ENCODE assay signal across 6 cellular contexts in genomic region chr11:118998388-118998717, GRCh38. TPM values are rescaled to one million over a fixed set of nuclear protein-coding genes. Genes with fewer than 3 reads are reported as not detected.
DNase-seq lines count a peak whose midpoint lies in the region; ATAC-seq lines count a peak whose summit lies in the region.

No MANE protein-coding gene starts in this region.

- DNase-seq in sciatic nerve (ENCODE audit: low spot score) (no peak), NOMO-1 (lab: John Stamatoyannopoulos, UW; ENCODE audit: unreplicated experiment in 2 of 2) (no peak), SKM-1 treated with dmso at 0.1 percent for 144 hours (lab: John Stamatoyannopoulos, UW; ENCODE audit: unreplicated experiment) (no peak)

- intact Hi-C loops in sciatic nerve (cut with DNase I), result no loop called here

- peak overlapping the region; percentile 76 to 87 (median 84) for H3K9ac ChIP-seq in BLaER1 treated with 17β-estradiol and CSF1 and Interleukin-3, amounts not matched to agents 10 nM and 100 nM
- H3K9ac ChIP-seq in duodenal mucosa (ENCODE audit: low read depth in 1 of 2, low read length in 2 of 2), result peak overlapping the region; percentile 53 to 83

- H3K4me1 ChIP-seq in BLaER1 treated with 17β-estradiol and CSF1 and Interleukin-3, amounts not matched to agents 10 nM and 100 nM, result peaks cover 25 to 36% (median 29%) of the 10 kb centered on the region in 10 experiments
- peaks cover 19 to 26% of the 10 kb centered on the region in 2 donors for H3K4me1 ChIP-seq in duodenal mucosa (ENCODE audit: control insufficient read depth in 1 of 2, insufficient read depth in 2 of 2, low read length in 2 of 2)

- H3K9me3 ChIP-seq in BLaER1 treated with 17β-estradiol and CSF1 and Interleukin-3, amounts not matched to agents 10 nM and 100 nM (replicated peaks in 1 of 11), result peaks cover 0 to 12% (median 3%) of the 10 kb centered on the region in 11 experiments; a peak in 8 of 22 replicates
- H3K9me3 ChIP-seq in duodenal mucosa (ENCODE audit: control insufficient read depth in 1 of 2, low read length in 2 of 2), result no peaks in the 10 kb centered on the region

- peaks cover 36 to 51% (median 44%) of the 10 kb centered on the region in 11 experiments for H3K36me3 ChIP-seq in BLaER1 treated with 17β-estradiol and CSF1 and Interleukin-3, amounts not matched to agents 10 nM and 100 nM
- H3K36me3 ChIP-seq in duodenal mucosa (ENCODE audit: control insufficient read depth in 1 of 2, insufficient read depth in 2 of 2, low read length in 2 of 2), result peaks cover 9 to 25% of the 10 kb centered on the region in 2 donors

- no peaks in the 10 kb centered on the region; a peak in 1 of 22 replicates for H4K20me1 ChIP-seq in BLaER1 treated with 17β-estradiol and CSF1 and Interleukin-3, amounts not matched to agents 10 nM and 100 nM

- ATAC-seq in HG03439 (IDR thresholded peaks at IDR 0.05; ENCODE audit: unreplicated experiment), result peak; percentile 12
- ATAC-seq in sciatic nerve, result peak; percentile 25

- no peaks in the 10 kb centered on the region for H3K27me3 ChIP-seq in BLaER1 treated with 17β-estradiol and CSF1 and Interleukin-3, amounts not matched to agents 10 nM and 100 nM
- no peaks in the 10 kb centered on the region for H3K27me3 ChIP-seq in duodenal mucosa (ENCODE audit: control insufficient read depth in 1 of 2, insufficient read depth in 2 of 2, low read length in 2 of 2)

- peak overlapping the region; percentile 90 to 99 (median 96) for H3K4me2 ChIP-seq in BLaER1 treated with 17β-estradiol and CSF1 and Interleukin-3, amounts not matched to agents 10 nM and 100 nM

- peak overlapping the region; percentile 76 to 94 (median 83) for H3K4me3 ChIP-seq in BLaER1 treated with 17β-estradiol and CSF1 and Interleukin-3, amounts not matched to agents 10 nM and 100 nM
- H3K4me3 ChIP-seq in duodenal mucosa (ENCODE audit: low read depth in 1 of 2, low read length in 2 of 2), result peak overlapping the region; percentile 89 to 100

- H3K27ac ChIP-seq in BLaER1 treated with 17β-estradiol and CSF1 and Interleukin-3, amounts not matched to agents 10 nM and 100 nM, result peak overlapping the region; percentile 55 to 83 (median 75)
- H3K27ac ChIP-seq in duodenal mucosa (ENCODE audit: low read depth, low read length), result no peak overlapping the region

RNA-seq across cellular contexts. Expression of gene CENATAC, which starts 0.4 kb away (rescaled TPM):
- total RNA-seq in sciatic nerve, result 57.0 TPM

RNA-seq across cellular contexts. Expression of gene RPS25, which starts 19.8 kb away (rescaled TPM):
- 815 TPM for total RNA-seq in sciatic nerve

RNA-seq across cellular contexts. Expression of gene TRAPPC4, which starts 20.2 kb away (rescaled TPM):
- 61.9 TPM for total RNA-seq in sciatic nerve

RNA-seq across cellular contexts. Expression of gene FOXR1, which starts 26.8 kb away (rescaled TPM):
- total RNA-seq in sciatic nerve, result not detected

RNA-seq across cellular contexts. Expression of gene SLC37A4, which starts 32.3 kb away (rescaled TPM):
- 14.8 TPM for total RNA-seq in sciatic nerve
